ENCODE assay signal across 8 cellular contexts in the genomic region with DNA sequence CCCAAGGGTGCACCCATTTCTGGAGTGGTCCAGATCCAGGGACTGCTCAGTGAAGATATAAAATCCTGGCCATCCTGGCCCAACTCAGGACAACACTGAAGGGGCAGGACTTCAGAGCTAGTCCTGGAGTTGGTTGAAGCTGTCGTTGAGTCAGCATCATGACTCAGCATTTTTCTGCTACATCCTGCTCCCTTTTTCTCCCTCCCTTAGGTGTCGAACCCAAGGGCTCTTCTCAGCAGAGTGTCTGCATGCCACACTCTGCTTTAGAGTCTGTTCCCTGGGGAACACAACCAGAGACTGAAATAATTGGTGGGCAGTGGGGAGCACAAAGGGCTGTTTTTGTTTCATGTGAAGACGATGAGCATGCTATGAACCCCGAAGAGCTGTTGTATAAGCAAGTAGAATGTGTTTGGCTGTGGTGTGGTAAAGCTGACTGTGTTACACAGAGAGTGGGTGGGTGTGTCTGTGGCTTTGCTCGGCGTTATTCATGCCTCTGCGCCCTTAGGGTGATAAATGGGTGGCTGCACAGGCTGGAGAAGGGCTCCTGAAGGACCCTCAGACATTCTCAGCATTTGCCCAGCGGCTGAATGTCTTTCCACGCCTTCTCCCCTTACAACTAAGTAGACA.
DNase-seq lines count a peak whose midpoint lies in the region; ATAC-seq and TF ChIP-seq lines count a peak whose summit lies in the region.

No MANE protein-coding gene starts in this region.

- H3K4me3 ChIP-seq in breast epithelium, result no peak overlapping the region
- peak overlapping the region in 3 of 4 donors; percentile 3 to 36 (median 17) for H3K4me3 ChIP-seq in esophagus squamous epithelium
- H3K4me3 ChIP-seq in smooth muscle cell, result no peak overlapping the region

- H3K4me2 ChIP-seq in smooth muscle cell, result peak overlapping the region; percentile 69

- intact Hi-C loops in MCF 10A (cut with micrococcal nuclease), result loop anchor here (10.0 kb wide), 1 partner anchor 231 kb away; the partner anchor contains the start of gene APP
- intact Hi-C loops in breast epithelium (cut with DNase I; ENCODE audit: low total_unique reads), result no loop called here
- intact Hi-C loops in esophagus squamous epithelium (cut with DNase I), result no loop called here

- H2AFZ ChIP-seq in smooth muscle cell (ENCODE audit: low read depth), result peak overlapping the region; percentile 17

- 14 to 54% methylated on average over 7 to 9 of the region's 9 CpGs for WGBS in esophagus squamous epithelium, 2 donors
- 23% methylated on average over 9 of the region's 9 CpGs for WGBS in smooth muscle cell (ENCODE audit: low lambda C conversion rate)

- H4K20me1 ChIP-seq in smooth muscle cell (ENCODE audit: low read depth), result no peaks in the 10 kb centered on the region

- H3K4me1 Mint-ChIP-seq in MCF 10A (ENCODE audit: insufficient read depth, unreplicated experiment), result peaks cover 14% of the 10 kb centered on the region

- H3F3A ChIP-seq in smooth muscle cell (ENCODE audit: low read depth), result peaks cover 21% of the 10 kb centered on the region

- H3K36me3 ChIP-seq in breast epithelium (no peaks in the 10 kb centered on the region), esophagus squamous epithelium (no peaks in the 10 kb centered on the region), smooth muscle cell (ENCODE audit: low read depth) (no peaks in the 10 kb centered on the region)

- DNase-seq in MCF 10A (ENCODE audit: unreplicated experiment) (peak; percentile 85), breast epithelium (ENCODE audit: low spot score in 2 of 2) (no peak), NCI-H69 (lab: John Stamatoyannopoulos, UW) (peak; percentile 82), esophagus squamous epithelium (lab: John Stamatoyannopoulos, UW) (no peak), smooth muscle cell (lab: John Stamatoyannopoulos, UW; ENCODE audit: unreplicated experiment) (no peak), NCI-H510A (lab: John Stamatoyannopoulos, UW) (no peak), C1 segment of cervical spinal cord (lab: John Stamatoyannopoulos, UW) (no peak)

- peak overlapping the region; percentile 67 for H3K4me3 Mint-ChIP-seq in MCF 10A (ENCODE audit: unreplicated experiment)

- TF ChIP-seq CTCF in MCF 10A (IDR thresholded peaks at IDR 0.05; ENCODE audit: unreplicated experiment) (no peak), breast epithelium (IDR thresholded peaks at IDR 0.05) (no peak), esophagus squamous epithelium (IDR thresholded peaks at IDR 0.05) (no peak), smooth muscle cell (IDR thresholded peaks at IDR 0.05; ENCODE audit: borderline replicate concordance, insufficient read depth, poor library complexity, severe bottlenecking) (no peak)

- TF ChIP-seq POLR2A in breast epithelium (IDR thresholded peaks at IDR 0.05) (no peak), esophagus squamous epithelium (IDR thresholded peaks at IDR 0.05) (no peak)

- no peaks in the 10 kb centered on the region for H3K36me3 Mint-ChIP-seq in MCF 10A (ENCODE audit: insufficient read depth, unreplicated experiment)

- H3K27me3 ChIP-seq in breast epithelium, result no peaks in the 10 kb centered on the region
- no peaks in the 10 kb centered on the region for H3K27me3 ChIP-seq in esophagus squamous epithelium
- no peaks in the 10 kb centered on the region for H3K27me3 ChIP-seq in smooth muscle cell (ENCODE audit: low read depth)

- CTCF ChIA-PET in MCF 10A (lab: Yijun Ruan, JAX), result interaction anchor here (0.6 to 1.1 kb wide), 3 partner anchors 8 to 311 kb away, joined by 3 read pairs; no protein-coding TSS in a partner anchor

- no peaks in the 10 kb centered on the region for H3K9me3 ChIP-seq in breast epithelium
- no peaks in the 10 kb centered on the region for H3K9me3 ChIP-seq in esophagus squamous epithelium
- no peaks in the 10 kb centered on the region for H3K9me3 ChIP-seq in smooth muscle cell (replicated peaks; ENCODE audit: low read depth)

- no TSS peak for BruUV-seq in MCF 10A (replicated peaks; lab: Mats Ljungman, UMichigan)

- POLR2A ChIA-PET in MCF 10A (lab: Yijun Ruan, JAX), result interaction anchor here (0.6 to 1.9 kb wide), 11 partner anchors 10 to 497 kb away, joined by 3 to 16 read pairs (median 4); no protein-coding TSS in a partner anchor

- no peak overlapping the region for H3K27ac ChIP-seq in breast epithelium
- peak overlapping the region in 3 of 4 donors; percentile 19 to 58 (median 40) for H3K27ac ChIP-seq in esophagus squamous epithelium
- H3K27ac ChIP-seq in smooth muscle cell (ENCODE audit: low read depth), result peak overlapping the region; percentile 66

- no peak for ATAC-seq in GM21381 (IDR thresholded peaks at IDR 0.05; ENCODE audit: unreplicated experiment)

- H3K9me3 Mint-ChIP-seq in MCF 10A (ENCODE audit: unreplicated experiment), result no peaks in the 10 kb centered on the region

- no peaks in the 10 kb centered on the region for H3K4me1 ChIP-seq in breast epithelium
- H3K4me1 ChIP-seq in esophagus squamous epithelium, result peaks cover 6 to 33% (median 8%) of the 10 kb centered on the region in 3 donors
- peaks cover 27% of the 10 kb centered on the region for H3K4me1 ChIP-seq in smooth muscle cell (ENCODE audit: low read depth)

- H3K27me3 Mint-ChIP-seq in MCF 10A (ENCODE audit: insufficient read depth, unreplicated experiment), result no peaks in the 10 kb centered on the region

- H3K27ac Mint-ChIP-seq in MCF 10A (ENCODE audit: low read depth, unreplicated experiment), result peak overlapping the region; percentile 9

- no peak overlapping the region for H3K9ac ChIP-seq in smooth muscle cell (ENCODE audit: low read depth)

- H3K79me2 ChIP-seq in smooth muscle cell (ENCODE audit: low read depth), result no peaks in the 10 kb centered on the region

Comparison
In these comparisons a context has a peak if more than half of its experiments do, and no peak if none do; other contexts are left out.
1. DNase-seq: peak in MCF 10A (single experiment) and NCI-H69 (single experiment); none in breast epithelium (0 of 2), esophagus squamous epithelium (single experiment), smooth muscle cell (single experiment), NCI-H510A (single experiment) and C1 segment of cervical spinal cord (0 of 14).
2. H3K27ac ChIP-seq: peak in esophagus squamous epithelium (3 of 4) and smooth muscle cell (single experiment); none in breast epithelium (0 of 2).
3. H3K4me3 ChIP-seq: peak in esophagus squamous epithelium (3 of 4); none in breast epithelium (0 of 3) and smooth muscle cell (single experiment).